ENCODE assay signal across 29 cellular contexts in the genomic region with DNA sequence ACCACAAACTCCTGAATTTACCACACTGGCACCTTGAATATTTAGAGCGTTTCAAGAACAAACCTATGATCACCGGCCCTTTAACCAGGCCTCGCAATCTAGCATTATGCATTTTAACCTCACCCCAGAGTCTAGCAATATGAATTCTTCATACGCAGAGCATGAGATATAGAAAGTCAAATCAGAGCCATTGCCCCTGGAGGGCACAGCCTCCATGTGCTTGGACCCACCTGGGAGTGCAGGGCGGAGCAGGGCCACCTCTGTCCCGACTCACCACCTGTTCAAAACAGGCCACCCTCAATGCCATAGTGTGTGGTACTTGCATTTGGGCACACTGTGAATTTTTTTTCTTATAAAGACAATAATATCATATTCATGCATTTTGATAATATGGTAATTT.
"Had no signal": no experiment of that assay in that cellular context is flagged by ENCODE, and none has a peak within 500 bp of the region (broad histone marks: within the 10 kb centered on the region; RNA-seq: fewer than 3 reads in every experiment).

No MANE protein-coding gene starts in this region.

- H3K36me3 Mint-ChIP-seq: activated naive CD8-positive, alpha-beta T cell had no signal

- DNase-seq: activated B cell treated with CpG ODN at 0.5 μM for 24 hours; activated CD4-positive, alpha-beta memory T cell treated with anti-CD3 and anti-CD28 coated beads, Interleukin-2, amount 10 ng/mL, durations not matched to agents 7 days and 5 days; activated CD4-positive, alpha-beta T cell treated with anti-CD3 and anti-CD28 coated beads for 48 hours; activated CD8-positive, alpha-beta memory T cell treated with anti-CD3 and anti-CD28 coated beads, Interleukin-2, amount 50 U/mL, for 48 hours; activated gamma-delta T cell; activated naive CD4-positive, alpha-beta T cell; activated naive CD4-positive, alpha-beta T cell treated with anti-CD3 and anti-CD28 coated beads, Interleukin-2, amount 50 U/mL, for 16 hours; activated T-cell treated with anti-CD3 and anti-CD28 coated beads for 4 hours; activated T-cell treated with anti-CD3 and anti-CD28 coated beads, Interleukin-2, amount 50 U/mL, for 24 hours; activated T-cell treated with anti-CD3 and anti-CD28 coated beads, Interleukin-2, amount 50 U/mL, for 72 hours; amniotic stem cell; anterior cingulate cortex; brain microvascular endothelial cell; dorsolateral prefrontal cortex; effector memory CD4-positive, alpha-beta T cell; endodermal cell; foreskin keratinocyte; gastrocnemius medialis; glutamatergic neuron; heart left ventricle; T-helper 1 cell; T-helper 17 cell; T1000; WERI-Rb-1 had no signal

- H3K4me3 ChIP-seq: coronary artery, dorsolateral prefrontal cortex, gastrocnemius medialis, heart left ventricle had no signal

- H3K36me3 ChIP-seq: brain microvascular endothelial cell, gastrocnemius medialis, heart left ventricle, WERI-Rb-1 had no signal

- H3K4me3 Mint-ChIP-seq: activated B cell treated with CpG ODN at 0.5 μM for 24 hours; activated CD4-positive, alpha-beta memory T cell treated with anti-CD3 and anti-CD28 coated beads, Interleukin-2, amount 10 ng/mL, durations not matched to agents 7 days and 5 days; activated naive CD8-positive, alpha-beta T cell; activated T-cell treated with anti-CD3 and anti-CD28 coated beads, Interleukin-2, amount 50 U/mL, for 24 hours; activated T-cell treated with anti-CD3 and anti-CD28 coated beads, Interleukin-2, amount 50 U/mL, for 72 hours; central memory CD8-positive, alpha-beta T cell; dendritic cell treated with granulocyte-macrophage colony-stimulating factor and Interleukin-4, amounts not matched to agents 40 ng/mL and 50 ng/mL, for 4 days; endodermal cell; T-helper 17 cell; T-helper 2 cell treated with Interferon-gamma antibody and Interleukin-4, amounts not matched to agents 5 μg/mL and 100 μg/mL, for 36 hours had no signal

- H3K9me3 ChIP-seq: gastrocnemius medialis had no signal

- H3K9me3 Mint-ChIP-seq: activated B cell treated with CpG ODN at 0.5 μM for 24 hours; activated CD4-positive, alpha-beta memory T cell treated with anti-CD3 and anti-CD28 coated beads, Interleukin-2, amount 10 ng/mL, durations not matched to agents 7 days and 5 days; activated T-cell treated with anti-CD3 and anti-CD28 coated beads, Interleukin-2, amount 50 U/mL, for 24 hours; activated T-cell treated with anti-CD3 and anti-CD28 coated beads, Interleukin-2, amount 50 U/mL, for 72 hours; central memory CD8-positive, alpha-beta T cell; dendritic cell treated with granulocyte-macrophage colony-stimulating factor and Interleukin-4, amounts not matched to agents 40 ng/mL and 50 ng/mL, for 4 days; endodermal cell; T-helper 2 cell treated with Interferon-gamma antibody and Interleukin-4, amounts not matched to agents 5 μg/mL and 100 μg/mL, for 36 hours had no signal

- H3K27me3 ChIP-seq: brain microvascular endothelial cell, gastrocnemius medialis had no signal

- H3K4me1 ChIP-seq: foreskin keratinocyte, gastrocnemius medialis, heart left ventricle had no signal

- H3K4me1 Mint-ChIP-seq: activated B cell treated with CpG ODN at 0.5 μM for 24 hours; central memory CD8-positive, alpha-beta T cell had no signal

- H3K27ac Mint-ChIP-seq: activated B cell treated with CpG ODN at 0.5 μM for 24 hours; activated CD4-positive, alpha-beta memory T cell treated with anti-CD3 and anti-CD28 coated beads, Interleukin-2, amount 10 ng/mL, durations not matched to agents 7 days and 5 days; activated naive CD8-positive, alpha-beta T cell; activated T-cell treated with anti-CD3 and anti-CD28 coated beads, Interleukin-2, amount 50 U/mL, for 24 hours; activated T-cell treated with anti-CD3 and anti-CD28 coated beads, Interleukin-2, amount 50 U/mL, for 72 hours; dendritic cell treated with granulocyte-macrophage colony-stimulating factor and Interleukin-4, amounts not matched to agents 40 ng/mL and 50 ng/mL, for 4 days; endodermal cell; T-helper 17 cell; T-helper 2 cell treated with Interferon-gamma antibody and Interleukin-4, amounts not matched to agents 5 μg/mL and 100 μg/mL, for 36 hours had no signal

- H3K27ac ChIP-seq: brain microvascular endothelial cell, coronary artery, dorsolateral prefrontal cortex, foreskin keratinocyte, gastrocnemius medialis, heart left ventricle, WERI-Rb-1 had no signal
